In genomic region chr17:57521606-57522435, GRCh38 we compare ENCODE assay signal across 1 cellular context.
TF ChIP-seq lines count a peak whose summit lies in the region.

No MANE protein-coding gene starts in this region.

TF ChIP-seq in WTC11, 78 proteins besides CTCF, POLR2A, EP300 and RAD21 (continued from another document):
- TF ChIP-seq ATF3 (CRISPR knock-in tag; conservative IDR thresholded peaks at IDR 0.05) (no peak), CREM (CRISPR knock-in tag; IDR thresholded peaks at IDR 0.05) (no peak), TEAD4 (CRISPR knock-in tag; IDR thresholded peaks at IDR 0.05) (no peak), RELA (CRISPR knock-in tag; IDR thresholded peaks at IDR 0.05; ENCODE audit: borderline replicate concordance) (no peak), USF2 (CRISPR knock-in tag; IDR thresholded peaks at IDR 0.05) (no peak)
- TF ChIP-seq, protein P1, sequence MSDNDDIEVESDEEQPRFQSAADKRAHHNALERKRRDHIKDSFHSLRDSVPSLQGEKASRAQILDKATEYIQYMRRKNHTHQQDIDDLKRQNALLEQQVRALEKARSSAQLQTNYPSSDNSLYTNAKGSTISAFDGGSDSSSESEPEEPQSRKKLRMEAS (CRISPR knock-in tag; IDR thresholded peaks at IDR 0.05), result no peak
- TF ChIP-seq, protein P2, sequence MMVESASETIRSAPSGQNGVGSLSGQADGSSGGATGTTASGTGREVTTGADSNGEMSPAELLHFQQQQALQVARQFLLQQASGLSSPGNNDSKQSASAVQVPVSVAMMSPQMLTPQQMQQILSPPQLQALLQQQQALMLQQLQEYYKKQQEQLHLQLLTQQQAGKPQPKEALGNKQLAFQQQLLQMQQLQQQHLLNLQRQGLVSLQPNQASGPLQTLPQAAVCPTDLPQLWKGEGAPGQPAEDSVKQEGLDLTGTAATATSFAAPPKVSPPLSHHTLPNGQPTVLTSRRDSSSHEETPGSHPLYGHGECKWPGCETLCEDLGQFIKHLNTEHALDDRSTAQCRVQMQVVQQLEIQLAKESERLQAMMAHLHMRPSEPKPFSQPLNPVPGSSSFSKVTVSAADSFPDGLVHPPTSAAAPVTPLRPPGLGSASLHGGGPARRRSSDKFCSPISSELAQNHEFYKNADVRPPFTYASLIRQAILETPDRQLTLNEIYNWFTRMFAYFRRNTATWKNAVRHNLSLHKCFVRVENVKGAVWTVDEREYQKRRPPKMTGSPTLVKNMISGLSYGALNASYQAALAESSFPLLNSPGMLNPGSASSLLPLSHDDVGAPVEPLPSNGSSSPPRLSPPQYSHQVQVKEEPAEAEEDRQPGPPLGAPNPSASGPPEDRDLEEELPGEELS (CRISPR knock-in tag; IDR thresholded peaks at IDR 0.05), result no peak
